ENCODE assay signal across 2 cellular contexts in genomic region chr12:82694970-82695369, GRCh38.
TF ChIP-seq lines count a peak whose summit lies in the region.

No MANE protein-coding gene starts in this region.

TF ChIP-seq in IMR-90, 13 proteins besides CTCF, POLR2A, EP300 and RAD21:
- TF ChIP-seq, protein P1, sequence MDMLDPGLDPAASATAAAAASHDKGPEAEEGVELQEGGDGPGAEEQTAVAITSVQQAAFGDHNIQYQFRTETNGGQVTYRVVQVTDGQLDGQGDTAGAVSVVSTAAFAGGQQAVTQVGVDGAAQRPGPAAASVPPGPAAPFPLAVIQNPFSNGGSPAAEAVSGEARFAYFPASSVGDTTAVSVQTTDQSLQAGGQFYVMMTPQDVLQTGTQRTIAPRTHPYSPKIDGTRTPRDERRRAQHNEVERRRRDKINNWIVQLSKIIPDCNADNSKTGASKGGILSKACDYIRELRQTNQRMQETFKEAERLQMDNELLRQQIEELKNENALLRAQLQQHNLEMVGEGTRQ (IDR thresholded peaks at IDR 0.05; ENCODE audit: low read depth, low read length): no peak

TF ChIP-seq in endothelial cell of umbilical vein, 7 proteins besides CTCF, POLR2A, EP300 and RAD21:
- no peak for TF ChIP-seq EZH2 (IDR thresholded peaks at IDR 0.05; ENCODE audit: borderline replicate concordance, low read depth, low read length, severe bottlenecking)
- no peak for TF ChIP-seq MYC (IDR thresholded peaks at IDR 0.05; ENCODE audit: low read depth, low read length)
- no peak for TF ChIP-seq MAX (IDR thresholded peaks at IDR 0.05; ENCODE audit: insufficient read depth, insufficient read length)
- no peak for TF ChIP-seq FOS (IDR thresholded peaks at IDR 0.05; ENCODE audit: borderline replicate concordance, insufficient read depth, low read length)
- TF ChIP-seq GATA2 (IDR thresholded peaks at IDR 0.05; ENCODE audit: insufficient read depth, insufficient read length, low read depth, low read length): no peak
- no peak for TF ChIP-seq POLR2AphosphoS5 (IDR thresholded peaks at IDR 0.05; ENCODE audit: insufficient read depth, low read depth, low read length)
- no peak for TF ChIP-seq JUN (IDR thresholded peaks at IDR 0.05; ENCODE audit: borderline replicate concordance, insufficient read depth, insufficient read length, low read depth)
